In genomic region chr12:102349079-102349478, GRCh38 we compare ENCODE assay signal across 17 cellular contexts.
DNase-seq lines count a peak whose midpoint lies in the region; ATAC-seq and TF ChIP-seq lines count a peak whose summit lies in the region.
"Had no signal": no experiment of that assay in that cellular context is flagged by ENCODE, and none has a peak within 500 bp of the region (broad histone marks: within the 10 kb centered on the region; RNA-seq: fewer than 3 reads in every experiment).

No MANE protein-coding gene starts in this region.

- H3K36me3 ChIP-seq in esophagus muscularis mucosa (no peaks in the 10 kb centered on the region), gastrocnemius medialis (no peaks in the 10 kb centered on the region)
- H3K36me3 ChIP-seq: BLaER1 had no signal

- DNase-seq in Right ventricle myocardium superior (no peak), left ventricle myocardium superior (no peak), esophagus muscularis mucosa (ENCODE audit: extremely low spot score) (peak; percentile 47), gastrocnemius medialis (peak; percentile 33 to 55), COR-L47 (lab: John Stamatoyannopoulos, UW) (no peak)
- DNase-seq: CD4-positive, CD25-positive, alpha-beta regulatory T cell; CD8-positive, alpha-beta T cell; DMS 273 treated with DMSO at 0.1 percent for 48 hours; DMS79; EL; GF-D8; H9 had no signal

- no peak for TF ChIP-seq POLR2A in esophagus muscularis mucosa (IDR thresholded peaks at IDR 0.05; ENCODE audit: low read depth)
- peak in 1 of 2 donors; percentile 32 for TF ChIP-seq POLR2A in gastrocnemius medialis (IDR thresholded peaks at IDR 0.05)

- TF ChIP-seq CTCF in esophagus muscularis mucosa (IDR thresholded peaks at IDR 0.05): no peak
- no peak for TF ChIP-seq CTCF in gastrocnemius medialis (IDR thresholded peaks at IDR 0.05 in 4 of 5, conservative IDR thresholded peaks at IDR 0.05 in 1 of 5)

- no peak for TF ChIP-seq EP300 in esophagus muscularis mucosa (IDR thresholded peaks at IDR 0.05)

- no peaks in the 10 kb centered on the region for H3K27me3 ChIP-seq in esophagus muscularis mucosa
- H3K27me3 ChIP-seq in gastrocnemius medialis: no peaks in the 10 kb centered on the region
- H3K27me3 ChIP-seq: BLaER1 had no signal

- peaks cover 0 to 8% (median 2%) of the 10 kb centered on the region in 4 donors for H3K4me1 ChIP-seq in esophagus muscularis mucosa
- H3K4me1 ChIP-seq in gastrocnemius medialis: peaks cover 37 to 45% of the 10 kb centered on the region in 2 donors
- H3K4me1 ChIP-seq: BLaER1 had no signal

- 30% methylated on average over 2 of the region's 2 CpGs for WGBS in esophagus muscularis mucosa

- in situ Hi-C loops in gastrocnemius medialis (cut with MboI; ENCODE audit: low sequenced_read_pairs in 4 of 4): no loop called here

- H3K4me3 ChIP-seq in esophagus muscularis mucosa (no peak overlapping the region), gastrocnemius medialis (peak overlapping the region in 1 of 4 donors; percentile 35)
- H3K4me3 ChIP-seq: BLaER1, GM23338 had no signal

- H3K9me3 ChIP-seq in esophagus muscularis mucosa: peaks cover 0 to under 1% (median 0%) of the 10 kb centered on the region in 4 donors
- peaks cover 0 to 3% (median 0%) of the 10 kb centered on the region in 3 donors for H3K9me3 ChIP-seq in gastrocnemius medialis

- ATAC-seq in Right ventricle myocardium superior (ENCODE audit: poor library complexity) (peak; percentile 89), left ventricle myocardium superior (no peak), gastrocnemius medialis (peak; percentile 83 to 90), GM18861 (IDR thresholded peaks at IDR 0.05; ENCODE audit: unreplicated experiment) (no peak)
- ATAC-seq: CD8-positive, alpha-beta T cell; GM23338; HCT116 had no signal

- no peak overlapping the region for H3K27ac ChIP-seq in esophagus muscularis mucosa (replicated peaks in 1 of 4)
- H3K27ac ChIP-seq in gastrocnemius medialis: peak overlapping the region; percentile 69 to 83 (median 80)
- H3K27ac ChIP-seq: BLaER1, C4-2B had no signal

- intact Hi-C loops in Right ventricle myocardium superior (cut with DNase I) (no loop called here), left ventricle myocardium superior (cut with micrococcal nuclease) (no loop called here), esophagus muscularis mucosa (cut with DNase I) (no loop called here), gastrocnemius medialis (cut with DNase I; ENCODE audit: low total_unique reads) (loop anchor here (1.0 to 5.0 kb wide), 3 partner anchors 58 to 133 kb away; partner anchors contain the start of gene IGF1)

Comparison
In these comparisons a context has a peak if more than half of its experiments do, and no peak if none do; other contexts are left out.
1. ATAC-seq: peak in Right ventricle myocardium superior (single experiment) and gastrocnemius medialis (2 of 2); none in left ventricle myocardium superior (single experiment) and GM18861 (single experiment).
2. DNase-seq: peak in esophagus muscularis mucosa (single experiment) and gastrocnemius medialis (2 of 2); none in Right ventricle myocardium superior (single experiment), left ventricle myocardium superior (single experiment) and COR-L47 (single experiment).
3. H3K27ac ChIP-seq: peak in gastrocnemius medialis (4 of 4); none in esophagus muscularis mucosa (0 of 4).